15 cellular contexts compared by ENCODE assay signal in the genomic region with DNA sequence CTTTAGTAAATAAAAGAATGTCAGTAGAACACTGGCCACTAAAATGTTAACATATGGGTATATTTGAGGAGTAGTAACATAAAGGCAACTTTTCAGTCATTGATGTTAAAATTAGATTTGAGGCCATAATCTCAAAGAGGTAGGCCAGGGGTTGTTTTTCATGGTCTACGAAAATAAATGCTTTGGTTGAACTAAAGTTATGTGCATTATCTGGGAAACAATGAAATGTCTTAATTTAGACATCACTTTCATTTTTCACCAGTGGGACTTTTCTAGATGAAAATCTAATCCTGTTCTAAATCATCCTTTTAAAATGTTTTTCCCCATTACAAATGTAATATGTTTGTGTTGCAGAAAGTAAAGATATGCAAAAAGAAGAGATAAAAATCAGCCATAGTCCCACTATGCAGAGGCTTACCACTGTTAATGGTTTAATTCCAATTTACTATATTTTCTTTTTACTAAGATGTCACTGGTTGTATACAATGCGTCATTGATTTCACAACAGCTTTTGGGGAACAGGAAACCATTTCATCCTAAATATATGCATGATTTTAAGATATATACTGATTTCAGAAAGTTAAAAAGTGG.
DNase-seq lines count a peak whose midpoint lies in the region; ATAC-seq and TF ChIP-seq lines count a peak whose summit lies in the region.
"Had no signal": no experiment of that assay in that cellular context is flagged by ENCODE, and none has a peak within 500 bp of the region (broad histone marks: within the 10 kb centered on the region; RNA-seq: fewer than 3 reads in every experiment).

No MANE protein-coding gene starts in this region.

- peaks cover 3 to 42% (median 8%) of the 10 kb centered on the region in 4 donors for H3K4me1 ChIP-seq in Peyer's patch
- no peaks in the 10 kb centered on the region for H3K4me1 ChIP-seq in smooth muscle cell (ENCODE audit: low read depth)

- H3K4me2 ChIP-seq in smooth muscle cell, result no peak overlapping the region

- peaks cover 66% of the 10 kb centered on the region for H3K79me2 ChIP-seq in smooth muscle cell (ENCODE audit: low read depth)

- H3K4me3 ChIP-seq in Peyer's patch (no peak overlapping the region), smooth muscle cell (no peak overlapping the region)
- H3K4me3 ChIP-seq: cardiac muscle cell, MG63 had no signal

- peak overlapping the region; percentile 60 for H3K27ac Mint-ChIP-seq in activated CD8-positive, alpha-beta memory T cell treated with anti-CD3 and anti-CD28 coated beads, Interleukin-2, amount 10 ng/mL, durations not matched to agents 7 days and 5 days
- H3K27ac Mint-ChIP-seq in naive B cell, result peak overlapping the region in 4 of 6 donors; percentile 1 to 81 (median 41)

- H3K36me3 ChIP-seq in Peyer's patch, result no peaks in the 10 kb centered on the region
- H3K36me3 ChIP-seq in smooth muscle cell (ENCODE audit: low read depth), result no peaks in the 10 kb centered on the region
- H3K36me3 ChIP-seq: cardiac muscle cell had no signal

- peak overlapping the region; percentile 17 for H3K4me3 Mint-ChIP-seq in activated CD8-positive, alpha-beta memory T cell treated with anti-CD3 and anti-CD28 coated beads, Interleukin-2, amount 10 ng/mL, durations not matched to agents 7 days and 5 days
- peak overlapping the region in 3 of 8 donors; percentile 32 to 57 (median 40) for H3K4me3 Mint-ChIP-seq in naive B cell

- H4K20me1 ChIP-seq in smooth muscle cell (ENCODE audit: low read depth), result peaks cover 38% of the 10 kb centered on the region

- peaks cover 87% of the 10 kb centered on the region for H3K4me1 Mint-ChIP-seq in activated CD8-positive, alpha-beta memory T cell treated with anti-CD3 and anti-CD28 coated beads, Interleukin-2, amount 10 ng/mL, durations not matched to agents 7 days and 5 days
- peaks cover 47 to 69% (median 59%) of the 10 kb centered on the region in 3 donors for H3K4me1 Mint-ChIP-seq in naive B cell

- TF ChIP-seq POLR2A in Peyer's patch (IDR thresholded peaks at IDR 0.05), result no peak

- ATAC-seq in activated CD8-positive, alpha-beta memory T cell treated with anti-CD3 and anti-CD28 coated beads, Interleukin-2, amount 10 ng/mL, durations not matched to agents 7 days and 5 days, result no peak
- peak; percentile 55 for ATAC-seq in HG02610 (IDR thresholded peaks at IDR 0.05; ENCODE audit: unreplicated experiment)
- ATAC-seq in naive B cell (ENCODE audit: low read depth in 2 of 2), result no peak
- no peak for ATAC-seq in GM18858 (IDR thresholded peaks at IDR 0.05; ENCODE audit: unreplicated experiment)
- ATAC-seq: left ventricle myocardium superior had no signal

- H3K27ac ChIP-seq in Peyer's patch (peak overlapping the region in 3 of 4 donors; percentile 28 to 57 (median 53)), smooth muscle cell (ENCODE audit: low read depth) (no peak overlapping the region)
- H3K27ac ChIP-seq: cardiac muscle cell had no signal

- TF ChIP-seq CTCF in Peyer's patch (IDR thresholded peaks at IDR 0.05) (no peak), smooth muscle cell (IDR thresholded peaks at IDR 0.05; ENCODE audit: borderline replicate concordance, insufficient read depth, poor library complexity, severe bottlenecking) (no peak)

- no peaks in the 10 kb centered on the region for H3K27me3 ChIP-seq in Peyer's patch
- H3K27me3 ChIP-seq in smooth muscle cell (ENCODE audit: low read depth), result no peaks in the 10 kb centered on the region
- H3K27me3 ChIP-seq: cardiac muscle cell, MG63 had no signal

- no peak for DNase-seq in activated CD8-positive, alpha-beta memory T cell treated with anti-CD3 and anti-CD28 coated beads, Interleukin-2, amount 10 ng/mL, durations not matched to agents 7 days and 5 days
- no peak for DNase-seq in activated CD8-positive, alpha-beta memory T cell treated with anti-CD3 and anti-CD28 coated beads for 24 hours
- DNase-seq in Peyer's patch, result no peak
- DNase-seq in naive B cell, result no peak
- no peak for DNase-seq in smooth muscle cell (lab: John Stamatoyannopoulos, UW; ENCODE audit: unreplicated experiment)
- no peak for DNase-seq in inferior parietal cortex (ENCODE audit: extremely low spot score)
- DNase-seq: COR-L47; GDM1; left ventricle myocardium superior; MG63; SIG-M5; stimulated activated CD4-positive, alpha-beta T cell treated with anti-CD3 and anti-CD28 coated beads, Interleukin-15, amount 100 ng/mL, for 24 hours had no signal

- peaks cover 55% of the 10 kb centered on the region for H3K36me3 Mint-ChIP-seq in activated CD8-positive, alpha-beta memory T cell treated with anti-CD3 and anti-CD28 coated beads, Interleukin-2, amount 10 ng/mL, durations not matched to agents 7 days and 5 days
- H3K36me3 Mint-ChIP-seq in naive B cell, result peaks cover 20 to 36% of the 10 kb centered on the region in 2 donors

- H3K9me3 Mint-ChIP-seq in activated CD8-positive, alpha-beta memory T cell treated with anti-CD3 and anti-CD28 coated beads, Interleukin-2, amount 10 ng/mL, durations not matched to agents 7 days and 5 days (ENCODE audit: low read depth), result no peaks in the 10 kb centered on the region
- H3K9me3 Mint-ChIP-seq in naive B cell, result peaks cover 0 to 5% (median 0%) of the 10 kb centered on the region in 7 donors

- CTCF ChIA-PET in activated CD8-positive, alpha-beta memory T cell treated with anti-CD3 and anti-CD28 coated beads, Interleukin-2, amount 10 ng/mL, durations not matched to agents 7 days and 5 days (lab: Charles Lee), result interaction anchor here (1.3 to 1.5 kb wide), 2 partner anchors 22 to 27 kb away, joined by 3 to 5 read pairs; no protein-coding TSS in a partner anchor

- WGBS in smooth muscle cell (ENCODE audit: low lambda C conversion rate), result 48% methylated on average over 2 of the region's 2 CpGs

- no peak overlapping the region for H2AFZ ChIP-seq in smooth muscle cell (ENCODE audit: low read depth)

- H3K27me3 Mint-ChIP-seq in activated CD8-positive, alpha-beta memory T cell treated with anti-CD3 and anti-CD28 coated beads, Interleukin-2, amount 10 ng/mL, durations not matched to agents 7 days and 5 days, result no peaks in the 10 kb centered on the region
- no peaks in the 10 kb centered on the region for H3K27me3 Mint-ChIP-seq in naive B cell

- no peaks in the 10 kb centered on the region for H3F3A ChIP-seq in smooth muscle cell (ENCODE audit: low read depth)

- H3K9me3 ChIP-seq in Peyer's patch (no peaks in the 10 kb centered on the region), smooth muscle cell (replicated peaks; ENCODE audit: low read depth) (no peaks in the 10 kb centered on the region)
- H3K9me3 ChIP-seq: MG63 had no signal

- no peak overlapping the region for H3K9ac ChIP-seq in smooth muscle cell (ENCODE audit: low read depth)
